In genomic region chr7:85830982-85831381, GRCh38 we compare ENCODE assay signal across 15 cellular contexts.
A peak's percentile ranks its signal among the peaks of the same experiment; 100 is the strongest.
DNase-seq lines count a peak whose midpoint lies in the region; ATAC-seq, FAIRE-seq and TF ChIP-seq lines count a peak whose summit lies in the region.
"Had no signal": no experiment of that assay in that cellular context is flagged by ENCODE, and none has a peak within 500 bp of the region (broad histone marks: within the 10 kb centered on the region; RNA-seq: fewer than 3 reads in every experiment).

No MANE protein-coding gene starts in this region.

- no peaks in the 10 kb centered on the region for H3K79me1 ChIP-seq in IMR-90 (ENCODE audit: low read depth in 1 of 2, low read length in 2 of 2)

- H4K8ac ChIP-seq in IMR-90 (ENCODE audit: low read depth in 2 of 2, low read length in 2 of 2): no peak overlapping the region

- no peaks in the 10 kb centered on the region for H3K9me1 ChIP-seq in IMR-90 (ENCODE audit: insufficient read depth, low read length)

- no peaks in the 10 kb centered on the region for H4K20me1 ChIP-seq in IMR-90 (ENCODE audit: insufficient read depth, low read length)
- H4K20me1 ChIP-seq: BLaER1 treated with 17β-estradiol and CSF1 and Interleukin-3, amounts not matched to agents 10 nM and 100 nM had no signal

- no peak overlapping the region for H2AK5ac ChIP-seq in IMR-90 (ENCODE audit: low read depth, low read length)

- no peak overlapping the region for H3K18ac ChIP-seq in IMR-90 (ENCODE audit: low read depth, low read length)

- POLR2A ChIA-PET in A549 (lab: Yijun Ruan, JAX): no interaction called here
- POLR2A ChIA-PET in IMR-90 (lab: Charles Lee; ENCODE audit: unreplicated experiment): no interaction called here

- H3K23ac ChIP-seq in IMR-90 (ENCODE audit: low read depth, low read length): no peak overlapping the region

- no peak for TF ChIP-seq POLR2A in A549 (IDR thresholded peaks at IDR 0.05; ENCODE audit: low read length)
- no peak for TF ChIP-seq POLR2A in IMR-90 (IDR thresholded peaks at IDR 0.05; ENCODE audit: low read depth, low read length)

- no peak for TF ChIP-seq EP300 in A549 (IDR thresholded peaks at IDR 0.05)

- no peak overlapping the region for H3K14ac ChIP-seq in IMR-90 (replicated peaks; ENCODE audit: low read depth, low read length)

- no peaks in the 10 kb centered on the region for H3K36me3 ChIP-seq in IMR-90 (ENCODE audit: control insufficient read depth, insufficient read depth, low read length)
- no peaks in the 10 kb centered on the region for H3K36me3 ChIP-seq in small intestine (ENCODE audit: control insufficient read depth in 2 of 2, insufficient read depth in 2 of 2, low read length in 2 of 2)
- H3K36me3 ChIP-seq: BLaER1 treated with 17β-estradiol and CSF1 and Interleukin-3, amounts not matched to agents 10 nM and 100 nM; HAP-1 had no signal

- H3K9me3 ChIP-seq in A549 (no peaks in the 10 kb centered on the region), IMR-90 (ENCODE audit: control insufficient read depth, insufficient read depth, low read length) (no peaks in the 10 kb centered on the region), small intestine (ENCODE audit: control insufficient read depth, low read depth) (no peaks in the 10 kb centered on the region)
- H3K9me3 ChIP-seq: BLaER1 treated with 17β-estradiol and CSF1 and Interleukin-3, amounts not matched to agents 10 nM and 100 nM; HAP-1 had no signal

- no peak overlapping the region for H3K27ac ChIP-seq in A549
- no peak overlapping the region for H3K27ac ChIP-seq in IMR-90 (ENCODE audit: insufficient read depth, low read length)
- no peak overlapping the region for H3K27ac ChIP-seq in small intestine (ENCODE audit: low read depth in 1 of 2, low read length in 1 of 2)
- H3K27ac ChIP-seq: BLaER1 treated with 17β-estradiol and CSF1 and Interleukin-3, amounts not matched to agents 10 nM and 100 nM had no signal

- no peak overlapping the region for H4K91ac ChIP-seq in IMR-90 (ENCODE audit: insufficient read depth, low read depth, low read length)

- CTCF ChIA-PET in A549 (lab: Yijun Ruan, JAX) (interaction anchor here (1.7 to 4.7 kb wide), 6 partner anchors 10 to 1896 kb away, joined by 4 to 98 read pairs (median 10); partner anchors contain the start of gene SEMA3D), IMR-90 (lab: Yijun Ruan, JAX) (interaction anchor here (1.5 kb wide), 1 partner anchor 20 kb away, joined by 5 read pairs; no protein-coding TSS in a partner anchor)

- no peak overlapping the region for H2AFZ ChIP-seq in IMR-90 (replicated peaks; ENCODE audit: low read length, poor library complexity)

- H3K4me3 ChIP-seq in A549: no peak overlapping the region
- H3K4me3 ChIP-seq in IMR-90 (ENCODE audit: insufficient read depth, low read depth, low read length): no peak overlapping the region
- H3K4me3 ChIP-seq in small intestine (ENCODE audit: low read depth in 1 of 2, low read length in 2 of 2): no peak overlapping the region
- H3K4me3 ChIP-seq: BLaER1 treated with 17β-estradiol and CSF1 and Interleukin-3, amounts not matched to agents 10 nM and 100 nM; GM12878; HAP-1 had no signal

- no TSS peak for BruUV-seq in IMR-90 (replicated peaks; lab: Mats Ljungman, UMichigan)

- H3K4me1 ChIP-seq in A549: no peaks in the 10 kb centered on the region
- no peaks in the 10 kb centered on the region for H3K4me1 ChIP-seq in IMR-90 (ENCODE audit: control insufficient read depth, insufficient read depth, low read length)
- no peaks in the 10 kb centered on the region for H3K4me1 ChIP-seq in small intestine (ENCODE audit: control insufficient read depth in 2 of 2, insufficient read depth in 1 of 2, low read depth in 1 of 2, low read length in 1 of 2)
- H3K4me1 ChIP-seq: BLaER1 treated with 17β-estradiol and CSF1 and Interleukin-3, amounts not matched to agents 10 nM and 100 nM; HAP-1 had no signal

- H2BK5ac ChIP-seq in IMR-90 (ENCODE audit: low read depth, low read length, poor library complexity, severe bottlenecking): no peak overlapping the region

- in situ Hi-C loops in IMR-90 (cut with MboI; ENCODE audit: low sequenced_read_pairs): loop anchor here (25.0 kb wide), 1 partner anchor 1919 kb away; no protein-coding TSS in a partner anchor

- no peak overlapping the region for H2BK20ac ChIP-seq in IMR-90 (ENCODE audit: low read depth, low read length)

- DNase-seq in A549 (ENCODE audit: low read depth in 1 of 2, low spot score in 1 of 2) (no peak), IMR-90 (no peak), frontal cortex (ENCODE audit: low spot score in 2 of 2) (no peak), small intestine (no peak), T1000 (lab: John Stamatoyannopoulos, UW) (no peak), NCI-H2081 (lab: John Stamatoyannopoulos, UW) (no peak)
- DNase-seq: 8988T; Calu3; CD8-positive, alpha-beta T cell; DMS79 treated with DMSO at 0.1 percent for 48 hours had no signal

- intact Hi-C loops in IMR-90 (cut with micrococcal nuclease): loop anchor here (1.0 to 10.0 kb wide), 3 partner anchors 254 to 645 kb away; no protein-coding TSS in a partner anchor

- no peak for FAIRE-seq in A549 (lab: Jason Lieb, UNC)
- FAIRE-seq in frontal cortex (lab: Jason Lieb, UNC): peak; percentile 19
- FAIRE-seq in small intestine (lab: Jason Lieb, UNC): peak; percentile 23
- FAIRE-seq: GM12878, HTR-8/SVneo had no signal

- TF ChIP-seq RAD21 in A549 (conservative IDR thresholded peaks at IDR 0.05 in 1 of 2, IDR thresholded peaks at IDR 0.05 in 1 of 2) (no peak), IMR-90 (IDR thresholded peaks at IDR 0.05; ENCODE audit: low read length) (no peak)

- H2BK120ac ChIP-seq in IMR-90 (ENCODE audit: low read depth, low read length): no peak overlapping the region

- H3K56ac ChIP-seq in IMR-90 (ENCODE audit: extremely low read depth, insufficient read depth, low read length): no peak overlapping the region

- no peak overlapping the region for H2AK9ac ChIP-seq in IMR-90 (replicated peaks; ENCODE audit: low read depth, low read length, poor library complexity)

- WGBS in A549 (ENCODE audit: missing lambda C conversion rate): 0% methylated on average over 1 of the region's 1 CpG
- WGBS in IMR-90 (ENCODE audit: extremely low coverage in 2 of 2, insufficient read length in 1 of 2), 2 experiments: no CpG with 5 or more reads among the region's 1 CpG
- WGBS in small intestine, 3 donors: 65 to 83% (median 69%) methylated on average over 1 of the region's 1 CpG

- H3K4me2 ChIP-seq in A549: no peak overlapping the region
- H3K4me2 ChIP-seq in IMR-90 (ENCODE audit: low read depth, low read length): no peak overlapping the region
- H3K4me2 ChIP-seq: BLaER1 treated with 17β-estradiol and CSF1 and Interleukin-3, amounts not matched to agents 10 nM and 100 nM had no signal

- H4K5ac ChIP-seq in IMR-90 (ENCODE audit: low read depth, low read length): no peak overlapping the region

- TF ChIP-seq CTCF in A549 (IDR thresholded peaks at IDR 0.05) (no peak), IMR-90 (conservative IDR thresholded peaks at IDR 0.05; ENCODE audit: low read depth, low read length) (no peak)

- no peak overlapping the region for H2BK15ac ChIP-seq in IMR-90 (ENCODE audit: low read depth, low read length)

- no peak overlapping the region for H3K9ac ChIP-seq in IMR-90 (ENCODE audit: low read depth, low read length)
- H3K9ac ChIP-seq: BLaER1 treated with 17β-estradiol and CSF1 and Interleukin-3, amounts not matched to agents 10 nM and 100 nM had no signal

- H3K4ac ChIP-seq in IMR-90 (ENCODE audit: low read depth, low read length): no peak overlapping the region

- dilution Hi-C loops in IMR-90 (cut with HindIII; ENCODE audit: low sequenced_read_pairs, unreplicated experiment): no loop called here

- no peaks in the 10 kb centered on the region for H3K27me3 ChIP-seq in IMR-90 (ENCODE audit: control insufficient read depth, insufficient read depth, low read length)
- H3K27me3 ChIP-seq in small intestine (ENCODE audit: control insufficient read depth in 2 of 2, insufficient read depth in 2 of 2, low read length in 2 of 2): no peaks in the 10 kb centered on the region
- H3K27me3 ChIP-seq: BLaER1 treated with 17β-estradiol and CSF1 and Interleukin-3, amounts not matched to agents 10 nM and 100 nM had no signal

- no peak for ATAC-seq in A549
- no peak for ATAC-seq in IMR-90 (ENCODE audit: low read depth)
- ATAC-seq in HG03457 (IDR thresholded peaks at IDR 0.05; ENCODE audit: unreplicated experiment): no peak
- ATAC-seq: CD8-positive, alpha-beta T cell; GM12878 had no signal

TF ChIP-seq in A549, 52 proteins besides CTCF, POLR2A, EP300 and RAD21:
- TF ChIP-seq E2F6 (IDR thresholded peaks at IDR 0.05; ENCODE audit: borderline replicate concordance, low read depth) (no peak), MAFK (IDR thresholded peaks at IDR 0.05; ENCODE audit: partially characterized antibody) (peak; percentile 66)
TF ChIP-seq in A549: peak in this region for 1.

TF ChIP-seq in IMR-90, 13 proteins besides CTCF, POLR2A, EP300 and RAD21:
- TF ChIP-seq MAZ (IDR thresholded peaks at IDR 0.05; ENCODE audit: borderline replicate concordance, low read depth, low read length) (no peak), MAFK (IDR thresholded peaks at IDR 0.05; ENCODE audit: low read depth, low read length) (peak; percentile 72)
